9 cellular contexts compared by ENCODE assay signal in the genomic region with DNA sequence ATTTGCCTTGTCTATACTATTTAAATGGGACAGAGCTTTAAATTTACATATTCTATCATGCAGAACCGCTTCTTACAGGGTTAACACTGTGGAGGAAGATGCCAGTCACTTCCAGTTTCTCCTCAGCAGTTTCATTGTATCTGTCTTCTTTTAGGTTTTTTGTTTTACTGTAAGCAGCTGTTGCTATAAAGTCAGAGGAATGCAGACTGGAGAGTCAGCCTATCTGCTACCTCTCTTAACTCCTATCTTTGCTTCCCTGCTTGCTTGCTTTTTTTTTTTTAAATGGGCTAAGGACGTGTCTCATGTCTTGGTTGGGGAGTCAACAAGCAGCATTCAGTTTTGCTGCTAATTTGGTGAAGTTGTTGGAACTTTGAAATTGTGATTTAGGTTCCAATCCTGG.
DNase-seq lines count a peak whose midpoint lies in the region; ATAC-seq and TF ChIP-seq lines count a peak whose summit lies in the region.
"Had no signal": no experiment of that assay in that cellular context is flagged by ENCODE, and none has a peak within 500 bp of the region (broad histone marks: within the 10 kb centered on the region; RNA-seq: fewer than 3 reads in every experiment).

No MANE protein-coding gene starts in this region.

- no peaks in the 10 kb centered on the region for H3K9me3 Mint-ChIP-seq in effector memory CD8-positive, alpha-beta T cell

- no peaks in the 10 kb centered on the region for H3K27me3 Mint-ChIP-seq in effector memory CD8-positive, alpha-beta T cell

- peaks cover 60 to 88% of the 10 kb centered on the region in 2 donors for H3K4me1 Mint-ChIP-seq in effector memory CD8-positive, alpha-beta T cell (ENCODE audit: low read depth in 2 of 2)

- in situ Hi-C loops in GM13977 (cut with MboI; ENCODE audit: low pct_unique_long_range_greater_than_20kb, low sequenced_read_pairs, unreplicated experiment) = no loop called here
- in situ Hi-C loops in ACHN (cut with HindIII; ENCODE audit: low pct_ligation_motif_present, low pct_unique_long_range_greater_than_20kb, low sequenced_read_pairs) = no loop called here

- no peaks in the 10 kb centered on the region for H3K36me3 Mint-ChIP-seq in effector memory CD8-positive, alpha-beta T cell (ENCODE audit: insufficient read depth)

- DNase-seq in GM13977 (ENCODE audit: low spot score) (peak; percentile 16), ACHN (no peak), pons (ENCODE audit: low spot score) (no peak), EL (no peak)
- DNase-seq in effector memory CD8-positive, alpha-beta T cell = no peak
- no peak for DNase-seq in activated CD4-positive, alpha-beta T cell treated with anti-CD3 and anti-CD28 coated beads, Interleukin-2, amount 50 U/mL, for 48 hours
- DNase-seq: NCI-H2081 treated with DMSO at 0.1 percent for 48 hours had no signal

- no peak for TF ChIP-seq CTCF in GM13977 (IDR thresholded peaks at IDR 0.05; ENCODE audit: extremely low read depth, insufficient read depth, missing control alignments)

- H3K27ac Mint-ChIP-seq in effector memory CD8-positive, alpha-beta T cell = peak overlapping the region in 1 of 2 donors; percentile 18

- ATAC-seq in GM19467 (IDR thresholded peaks at IDR 0.05; ENCODE audit: unreplicated experiment) (peak; percentile 84), HG03159 (IDR thresholded peaks at IDR 0.05; ENCODE audit: unreplicated experiment) (peak; percentile 84)
- no peak for ATAC-seq in effector memory CD8-positive, alpha-beta T cell (replicated peaks)

- H3K4me3 Mint-ChIP-seq in effector memory CD8-positive, alpha-beta T cell = peak overlapping the region; percentile 17 to 69
